In the genomic region with DNA sequence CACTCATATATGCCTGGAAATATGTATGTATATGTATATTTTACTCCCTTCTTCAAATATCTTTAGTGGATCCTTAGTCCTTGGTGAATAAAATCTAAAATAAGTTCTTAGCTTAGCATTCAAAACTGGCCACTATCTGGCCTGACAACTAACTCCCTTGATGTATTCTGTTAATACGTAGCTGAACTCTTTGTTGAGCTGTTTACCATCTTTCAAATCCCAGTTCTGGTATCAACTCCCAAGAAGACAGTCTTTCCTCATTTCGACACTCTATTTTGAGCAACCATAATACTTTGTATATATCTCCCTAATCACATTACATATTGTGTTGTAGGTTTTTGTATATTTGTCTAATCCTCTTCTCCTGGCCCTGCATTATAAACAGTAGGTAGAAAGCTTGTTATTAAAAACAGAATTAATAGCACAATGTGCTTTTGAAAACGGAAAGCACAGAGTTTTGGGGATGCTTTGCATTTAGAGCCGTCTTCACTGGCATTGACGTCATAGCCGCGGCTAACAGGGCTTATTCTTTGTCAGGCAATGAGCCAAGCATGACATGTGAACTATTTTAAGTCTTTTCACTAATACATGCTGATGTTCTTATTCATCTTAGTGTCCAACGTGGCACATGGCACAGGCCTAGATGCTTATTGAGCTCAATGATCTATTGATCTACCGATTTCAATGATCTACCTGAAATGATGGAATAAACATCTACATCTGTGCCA, we compare ENCODE assay signal across 22 cellular contexts. TPM values are rescaled to one million over a fixed set of nuclear protein-coding genes. Genes with fewer than 3 reads are reported as not detected.
DNase-seq lines count a peak whose midpoint lies in the region; ATAC-seq and TF ChIP-seq lines count a peak whose summit lies in the region.
"Had no signal": no experiment of that assay in that cellular context is flagged by ENCODE, and none has a peak within 500 bp of the region (broad histone marks: within the 10 kb centered on the region; RNA-seq: fewer than 3 reads in every experiment).

No MANE protein-coding gene starts in this region.

- H3K18ac ChIP-seq in mesenchymal stem cell (ENCODE audit: low read depth in 1 of 2, low read length in 2 of 2) = no peak overlapping the region

- peaks cover 21% of the 10 kb centered on the region for H3F3A ChIP-seq in SK-N-SH (replicated peaks; ENCODE audit: insufficient read depth)

- no peak for DNase-seq in SK-N-SH
- peak; percentile 48 for DNase-seq in choroid plexus epithelial cell (ENCODE audit: low read depth)
- peak; percentile 98 for DNase-seq in iris pigment epithelial cell (ENCODE audit: low read depth)
- DNase-seq in uterus = peak in 1 of 2 donors; percentile 41
- no peak for DNase-seq in mesenchymal stem cell
- no peak for DNase-seq in AML-193 (lab: John Stamatoyannopoulos, UW)
- DNase-seq: activated naive CD4-positive, alpha-beta T cell treated with anti-CD3 and anti-CD28 coated beads, Interleukin-2, amount 10 ng/mL, durations not matched to agents 7 days and 5 days; activated T-cell treated with anti-CD3 and anti-CD28 coated beads, Interleukin-2, amount 50 U/mL, for 1 hour; CD4-positive, CD25-positive, alpha-beta regulatory T cell; DND-41; effector memory CD8-positive, alpha-beta T cell; foreskin melanocyte; mesendoderm; NCI-H2081 treated with DMSO at 0.1 percent for 48 hours; NCI-H69; stimulated activated CD4-positive, alpha-beta T cell treated with anti-CD3 and anti-CD28 coated beads, Interleukin-4, amount 100 ng/mL, for 4 hours; SW 1271; thyroid gland had no signal

- H2AK5ac ChIP-seq in mesenchymal stem cell (ENCODE audit: low read length, severe bottlenecking) = no peak overlapping the region

- H2BK5ac ChIP-seq in mesenchymal stem cell (ENCODE audit: low read depth, low read length, poor library complexity, severe bottlenecking) = no peak overlapping the region

- CTCF ChIA-PET in SK-N-SH (lab: Yijun Ruan, JAX) = no interaction called here

- no peak overlapping the region for H4K91ac ChIP-seq in mesenchymal stem cell (ENCODE audit: low read length)

- H3K9me2 ChIP-seq in SK-N-SH = no peaks in the 10 kb centered on the region

- H2BK120ac ChIP-seq in mesenchymal stem cell (ENCODE audit: low read depth, low read length) = no peak overlapping the region

- H3K27me3 ChIP-seq in SK-N-SH (ENCODE audit: insufficient read depth) (no peaks in the 10 kb centered on the region), uterus (no peaks in the 10 kb centered on the region), mesenchymal stem cell (ENCODE audit: control insufficient read depth in 1 of 2, insufficient read depth in 1 of 2, low read length in 2 of 2) (no peaks in the 10 kb centered on the region)
- H3K27me3 ChIP-seq: breast epithelium, neutrophil, thyroid gland had no signal

- H2BK15ac ChIP-seq in mesenchymal stem cell (ENCODE audit: low read depth, poor library complexity, severe bottlenecking) = no peak overlapping the region

- intact Hi-C loops in uterus (cut with DNase I; ENCODE audit: low total_unique reads) = no loop called here

- H3K27ac ChIP-seq in SK-N-SH (ENCODE audit: low read depth in 2 of 2, low read length in 1 of 2) = peak overlapping the region in 1 of 2 experiments; percentile 96; a peak in 2 of 4 replicates
- peak overlapping the region; percentile 52 to 69 for H3K27ac ChIP-seq in uterus
- H3K27ac ChIP-seq in mesenchymal stem cell (ENCODE audit: low read length, poor library complexity, severe bottlenecking) = no peak overlapping the region
- H3K27ac ChIP-seq: breast epithelium, neutrophil, thyroid gland had no signal

- no peaks in the 10 kb centered on the region for H4K20me1 ChIP-seq in SK-N-SH (ENCODE audit: insufficient read depth)

- no peak overlapping the region for H4K8ac ChIP-seq in mesenchymal stem cell (ENCODE audit: low read length)

- 35% methylated on average over 9 of the region's 9 CpGs for WGBS in SK-N-SH (ENCODE audit: low lambda C conversion rate)
- WGBS in mesenchymal stem cell = 86% methylated on average over 8 of the region's 9 CpGs

- H3K9me3 ChIP-seq in SK-N-SH (no peaks in the 10 kb centered on the region), uterus (no peaks in the 10 kb centered on the region), mesenchymal stem cell (ENCODE audit: control insufficient read depth, low read length) (peaks cover 8% of the 10 kb centered on the region)
- H3K9me3 ChIP-seq: neutrophil, thyroid gland had no signal

- TF ChIP-seq POLR2A in uterus (IDR thresholded peaks at IDR 0.05) = no peak

- H3K14ac ChIP-seq in mesenchymal stem cell (ENCODE audit: low read length in 2 of 2) = no peak overlapping the region

- H3K9ac ChIP-seq in SK-N-SH (no peak overlapping the region), mesenchymal stem cell (ENCODE audit: low read length) (no peak overlapping the region)

- H3K4me1 ChIP-seq in SK-N-SH (ENCODE audit: control insufficient read depth in 1 of 2, insufficient read depth in 2 of 2, low read depth in 1 of 2, low read length in 1 of 2) (peaks cover 0 to 7% of the 10 kb centered on the region in 2 experiments; a peak in 1 of 4 replicates), uterus (peaks cover 4 to 7% of the 10 kb centered on the region in 2 donors), mesenchymal stem cell (ENCODE audit: control insufficient read depth, insufficient read depth, low read depth, low read length) (peaks cover 6% of the 10 kb centered on the region)
- H3K4me1 ChIP-seq: breast epithelium, thyroid gland had no signal

- H3K23ac ChIP-seq in mesenchymal stem cell (ENCODE audit: low read length in 2 of 2) = no peak overlapping the region

- H3K36me3 ChIP-seq in SK-N-SH (replicated peaks in 1 of 2; ENCODE audit: control insufficient read depth in 1 of 2, insufficient read depth in 2 of 2, low read length in 1 of 2) (no peaks in the 10 kb centered on the region), uterus (no peaks in the 10 kb centered on the region), mesenchymal stem cell (ENCODE audit: control insufficient read depth in 1 of 2, insufficient read depth in 2 of 2, low read depth in 1 of 2, low read length in 2 of 2) (no peaks in the 10 kb centered on the region)
- H3K36me3 ChIP-seq: breast epithelium, neutrophil, thyroid gland had no signal

- H3K4me2 ChIP-seq in SK-N-SH (no peak overlapping the region), mesenchymal stem cell (ENCODE audit: low read length, poor library complexity, severe bottlenecking) (no peak overlapping the region)

- no peaks in the 10 kb centered on the region for H3K79me2 ChIP-seq in SK-N-SH (ENCODE audit: insufficient read depth)

- POLR2A ChIA-PET in SK-N-SH (lab: Yijun Ruan, JAX) = no interaction called here

- ATAC-seq in SK-N-SH treated with all-trans-retinoic acid at 6 μM for 48 hours = no peak
- no peak for ATAC-seq in HG03159 (IDR thresholded peaks at IDR 0.05; ENCODE audit: unreplicated experiment)
- ATAC-seq: effector memory CD8-positive, alpha-beta T cell had no signal

- TF ChIP-seq EP300 in SK-N-SH (IDR thresholded peaks at IDR 0.05; ENCODE audit: borderline replicate concordance in 1 of 2, low read depth in 1 of 2, low read length in 1 of 2) = no peak

- H2AFZ ChIP-seq in SK-N-SH (ENCODE audit: low read depth) = peak overlapping the region; percentile 1; the same call in 1 of the 2 replicates
- H2AFZ ChIP-seq in mesenchymal stem cell (ENCODE audit: low read depth, low read length) = no peak overlapping the region

- no peak overlapping the region for H3K4ac ChIP-seq in mesenchymal stem cell (ENCODE audit: low read depth in 1 of 2, low read length in 2 of 2)

- H3K4me3 ChIP-seq in SK-N-SH (ENCODE audit: low read depth in 2 of 2, low read length in 1 of 2) (no peak overlapping the region), choroid plexus epithelial cell (ENCODE audit: low read depth, low read length) (no peak overlapping the region), uterus (no peak overlapping the region), mesenchymal stem cell (ENCODE audit: insufficient read depth in 1 of 2, low read depth in 1 of 2, low read length in 2 of 2) (no peak overlapping the region)
- H3K4me3 ChIP-seq: breast epithelium, thyroid gland had no signal

- no peak for TF ChIP-seq CTCF in SK-N-SH (IDR thresholded peaks at IDR 0.05)
- no peak for TF ChIP-seq CTCF in choroid plexus epithelial cell (conservative IDR thresholded peaks at IDR 0.05; ENCODE audit: low read depth, low read length)
- no peak for TF ChIP-seq CTCF in uterus (IDR thresholded peaks at IDR 0.05)

- H2BK12ac ChIP-seq in mesenchymal stem cell (ENCODE audit: low read length in 2 of 2) = no peak overlapping the region

- H3K79me1 ChIP-seq in mesenchymal stem cell (replicated peaks; ENCODE audit: low read length, poor library complexity, severe bottlenecking) = no peaks in the 10 kb centered on the region

- TF ChIP-seq RAD21 in SK-N-SH (IDR thresholded peaks at IDR 0.05; ENCODE audit: low read length) = no peak

TF ChIP-seq in SK-N-SH, 30 proteins besides CTCF, POLR2A, EP300 and RAD21 (continues in another document):
- no peak for TF ChIP-seq TAF1 (IDR thresholded peaks at IDR 0.05; ENCODE audit: borderline replicate concordance, low read depth, low read length)
- TF ChIP-seq MEF2A (IDR thresholded peaks at IDR 0.05; ENCODE audit: borderline replicate concordance, low read depth) = peak; percentile 60; the same call in 1 of the 2 replicates
- peak; percentile 32; the same call in 1 of the 2 replicates for TF ChIP-seq NFIC (IDR thresholded peaks at IDR 0.05; ENCODE audit: borderline replicate concordance)
- TF ChIP-seq, protein P1, sequence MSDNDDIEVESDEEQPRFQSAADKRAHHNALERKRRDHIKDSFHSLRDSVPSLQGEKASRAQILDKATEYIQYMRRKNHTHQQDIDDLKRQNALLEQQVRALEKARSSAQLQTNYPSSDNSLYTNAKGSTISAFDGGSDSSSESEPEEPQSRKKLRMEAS (IDR thresholded peaks at IDR 0.05; ENCODE audit: low read depth) = peak; percentile 60; the same call in 1 of the 2 replicates

TF ChIP-seq in SK-N-SH treated with all-trans-retinoic acid at 6 μM for 48 hours, 23 proteins besides CTCF, POLR2A, EP300 and RAD21 (continues in another document):
- TF ChIP-seq, protein P2, sequence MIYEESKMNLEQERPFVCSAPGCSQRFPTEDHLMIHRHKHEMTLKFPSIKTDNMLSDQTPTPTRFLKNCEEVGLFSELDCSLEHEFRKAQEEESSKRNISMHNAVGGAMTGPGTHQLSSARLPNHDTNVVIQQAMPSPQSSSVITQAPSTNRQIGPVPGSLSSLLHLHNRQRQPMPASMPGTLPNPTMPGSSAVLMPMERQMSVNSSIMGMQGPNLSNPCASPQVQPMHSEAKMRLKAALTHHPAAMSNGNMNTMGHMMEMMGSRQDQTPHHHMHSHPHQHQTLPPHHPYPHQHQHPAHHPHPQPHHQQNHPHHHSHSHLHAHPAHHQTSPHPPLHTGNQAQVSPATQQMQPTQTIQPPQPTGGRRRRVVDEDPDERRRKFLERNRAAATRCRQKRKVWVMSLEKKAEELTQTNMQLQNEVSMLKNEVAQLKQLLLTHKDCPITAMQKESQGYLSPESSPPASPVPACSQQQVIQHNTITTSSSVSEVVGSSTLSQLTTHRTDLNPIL (CRISPR knock-in tag; IDR thresholded peaks at IDR 0.05; ENCODE audit: low read depth) = no peak
- no peak for TF ChIP-seq TCF4 (CRISPR knock-in tag; IDR thresholded peaks at IDR 0.05; ENCODE audit: borderline replicate concordance)

RNA-seq across cellular contexts. Expression of a gene that starts 47.2 kb away (rescaled TPM):
- polyA plus RNA-seq in SK-N-SH (2012; rRNA removed) = 486 and 709 TPM in 2 replicates
- polyA plus RNA-seq in SK-N-SH (2012; cell fraction: cytosol; rRNA removed) = 749 and 798 TPM in 2 replicates
- 877 and 1,310 TPM in 2 replicates for polyA plus RNA-seq in SK-N-SH (2012; cell fraction: nucleus; rRNA removed)
- 100 to 1,000 TPM; 104 to 254 (median 202) TPM for total RNA-seq in uterus
- 252 TPM for polyA plus RNA-seq in mesenchymal stem cell (2013, experiment 1 of 2)
- 259 TPM for polyA plus RNA-seq in mesenchymal stem cell (2013, experiment 2 of 2)
- total RNA-seq: CD4-positive, CD25-positive, alpha-beta regulatory T cell had no signal
- polyA plus RNA-seq: CD4-positive, CD25-positive, alpha-beta regulatory T cell had no signal

Comparison
In these comparisons a context has a peak if more than half of its experiments do, and no peak if none do; other contexts are left out.
1. DNase-seq: peak in choroid plexus epithelial cell (single experiment) and iris pigment epithelial cell (single experiment); none in SK-N-SH (single experiment), mesenchymal stem cell (single experiment) and AML-193 (0 of 2).